ENCODE assay signal across 2 cellular contexts in genomic region chr2:134803609-134804405, GRCh38.
A peak's percentile ranks its signal among the peaks of the same experiment; 100 is the strongest.
TF ChIP-seq lines count a peak whose summit lies in the region.

No MANE protein-coding gene starts in this region.

TF ChIP-seq in A549, 52 proteins besides CTCF, POLR2A, EP300 and RAD21:
- peak; percentile 66 for TF ChIP-seq MAFK (IDR thresholded peaks at IDR 0.05; ENCODE audit: partially characterized antibody)

TF ChIP-seq in K562, 482 proteins besides CTCF, POLR2A, EP300 and RAD21:
- peak; percentile 51; the same call in 1 of the 2 replicates for TF ChIP-seq ZNF316 (IDR thresholded peaks at IDR 0.05)
- TF ChIP-seq ASH1L (IDR thresholded peaks at IDR 0.05; ENCODE audit: borderline replicate concordance, low read depth, partially characterized antibody), result peak; percentile 60
- TF ChIP-seq MBD2 (IDR thresholded peaks at IDR 0.05; ENCODE audit: borderline replicate concordance, low read depth), result peak; percentile 24; the same call in 1 of the 2 replicates
- peak; percentile 72 for TF ChIP-seq NFYB (IDR thresholded peaks at IDR 0.05; ENCODE audit: extremely low read depth, insufficient read length)
